Comparison of ENCODE assay signal across 21 cellular contexts in genomic region chr7:157703534-157704195, GRCh38.
DNase-seq lines count a peak whose midpoint lies in the region; ATAC-seq and TF ChIP-seq lines count a peak whose summit lies in the region.
"Had no signal": no experiment of that assay in that cellular context is flagged by ENCODE, and none has a peak within 500 bp of the region (broad histone marks: within the 10 kb centered on the region; RNA-seq: fewer than 3 reads in every experiment).

No MANE protein-coding gene starts in this region.

- H3K27me3 ChIP-seq in gastrocnemius medialis, result peaks cover 0 to 2% (median 0%) of the 10 kb centered on the region in 3 donors
- H3K27me3 ChIP-seq: SJSA1 had no signal

- H3K36me3 Mint-ChIP-seq in osteocyte (ENCODE audit: unreplicated experiment) (no peaks in the 10 kb centered on the region), type B pancreatic cell (no peaks in the 10 kb centered on the region)
- H3K36me3 Mint-ChIP-seq: CD4-positive, alpha-beta memory T cell; IgD-negative memory B cell had no signal

- no peak for TF ChIP-seq POLR2A in gastrocnemius medialis (IDR thresholded peaks at IDR 0.05)

- H3K4me3 ChIP-seq in gastrocnemius medialis, result no peak overlapping the region
- H3K4me3 ChIP-seq: SJSA1 had no signal

- intact Hi-C loops in gastrocnemius medialis (cut with DNase I; ENCODE audit: low total_unique reads), result no loop called here

- H3K27me3 Mint-ChIP-seq in osteocyte (ENCODE audit: unreplicated experiment) (peaks cover 3% of the 10 kb centered on the region), type B pancreatic cell (peaks cover 72% of the 10 kb centered on the region)

- no peaks in the 10 kb centered on the region for H3K36me3 ChIP-seq in gastrocnemius medialis
- H3K36me3 ChIP-seq: SJSA1 had no signal

- POLR2A ChIA-PET in GM10248 (lab: Yijun Ruan, JAX), result no interaction called here

- H3K4me1 Mint-ChIP-seq in osteocyte (ENCODE audit: unreplicated experiment) (no peaks in the 10 kb centered on the region), type B pancreatic cell (ENCODE audit: unreplicated experiment) (no peaks in the 10 kb centered on the region)
- H3K4me1 Mint-ChIP-seq: CD4-positive, alpha-beta memory T cell; IgD-negative memory B cell had no signal

- ATAC-seq in gastrocnemius medialis, result no peak

- H3K9me3 ChIP-seq in gastrocnemius medialis, result no peaks in the 10 kb centered on the region

- TF ChIP-seq CTCF in osteocyte (IDR thresholded peaks at IDR 0.05), result no peak
- no peak for TF ChIP-seq CTCF in type B pancreatic cell (conservative IDR thresholded peaks at IDR 0.05)
- no peak for TF ChIP-seq CTCF in GM10248 (IDR thresholded peaks at IDR 0.05; ENCODE audit: control extremely low read depth, extremely low read depth, low read depth, missing control alignments)
- TF ChIP-seq CTCF in gastrocnemius medialis (IDR thresholded peaks at IDR 0.05 in 4 of 5, conservative IDR thresholded peaks at IDR 0.05 in 1 of 5), result no peak

- no peak overlapping the region for H3K27ac ChIP-seq in gastrocnemius medialis
- H3K27ac ChIP-seq: SJSA1 had no signal

- DNase-seq in activated CD8-positive, alpha-beta memory T cell treated with anti-CD3 and anti-CD28 coated beads, Interleukin-2, amount 50 U/mL, for 48 hours, result peak; percentile 13
- DNase-seq in activated CD8-positive, alpha-beta memory T cell treated with anti-CD3 and anti-CD28 coated beads, Interleukin-2, amount 50 U/mL, for 4 hours, result no peak
- peak; percentile 32 for DNase-seq in ecto neural progenitor cell (ENCODE audit: low spot score)
- DNase-seq in osteocyte (ENCODE audit: extremely low spot score, unreplicated experiment), result peak; percentile 76
- DNase-seq in type B pancreatic cell (ENCODE audit: extremely low spot score, unreplicated experiment), result peak; percentile 62
- DNase-seq in iPS-NIHi11 (ENCODE audit: low spot score), result no peak
- no peak for DNase-seq in GM10248 (ENCODE audit: extremely low spot score)
- no peak for DNase-seq in gastrocnemius medialis
- DNase-seq: 8988T; CD4-positive, alpha-beta memory T cell; HFFc6; NCI-H1105 treated with DMSO at 0.1 percent for 48 hours; NCI-H1694 treated with DMSO at 0.1 percent for 48 hours; NCI-H2107; NCI-H345; NCI-H526; NK-92 treated with Interleukin-12 subunit alpha and Interleukin-12 subunit beta, amount 100 ng/mL, for 24 hours; OCI-M1; RPMI8226 had no signal

- no peaks in the 10 kb centered on the region for H3K4me1 ChIP-seq in gastrocnemius medialis
- H3K4me1 ChIP-seq: SJSA1 had no signal

- H3K9me3 Mint-ChIP-seq in osteocyte (ENCODE audit: unreplicated experiment) (no peaks in the 10 kb centered on the region), type B pancreatic cell (no peaks in the 10 kb centered on the region)
- H3K9me3 Mint-ChIP-seq: CD4-positive, alpha-beta memory T cell had no signal

- H3K27ac Mint-ChIP-seq in osteocyte (ENCODE audit: unreplicated experiment), result no peak overlapping the region
- H3K27ac Mint-ChIP-seq in type B pancreatic cell, result no peak overlapping the region
- H3K27ac Mint-ChIP-seq: CD4-positive, alpha-beta memory T cell; HFFc6 had no signal

- CTCF ChIA-PET in GM10248 (lab: Yijun Ruan, JAX), result no interaction called here

- H3K4me3 Mint-ChIP-seq in osteocyte (ENCODE audit: unreplicated experiment), result no peak overlapping the region
- H3K4me3 Mint-ChIP-seq in type B pancreatic cell, result no peak overlapping the region
- H3K4me3 Mint-ChIP-seq: CD4-positive, alpha-beta memory T cell; HFFc6; IgD-negative memory B cell had no signal

- in situ Hi-C loops in gastrocnemius medialis (cut with MboI; ENCODE audit: low sequenced_read_pairs in 4 of 4), result no loop called here

Comparison
In these comparisons a context has a peak if more than half of its experiments do, and no peak if none do; other contexts are left out.
1. DNase-seq: peak in activated CD8-positive, alpha-beta memory T cell treated with anti-CD3 and anti-CD28 coated beads, Interleukin-2, amount 50 U/mL, for 48 hours (single experiment), ecto neural progenitor cell (single experiment), osteocyte (single experiment) and type B pancreatic cell (single experiment); none in activated CD8-positive, alpha-beta memory T cell treated with anti-CD3 and anti-CD28 coated beads, Interleukin-2, amount 50 U/mL, for 4 hours (single experiment), iPS-NIHi11 (single experiment), GM10248 (single experiment) and gastrocnemius medialis (0 of 2).